ENCODE assay signal across 9 cellular contexts in the genomic region with DNA sequence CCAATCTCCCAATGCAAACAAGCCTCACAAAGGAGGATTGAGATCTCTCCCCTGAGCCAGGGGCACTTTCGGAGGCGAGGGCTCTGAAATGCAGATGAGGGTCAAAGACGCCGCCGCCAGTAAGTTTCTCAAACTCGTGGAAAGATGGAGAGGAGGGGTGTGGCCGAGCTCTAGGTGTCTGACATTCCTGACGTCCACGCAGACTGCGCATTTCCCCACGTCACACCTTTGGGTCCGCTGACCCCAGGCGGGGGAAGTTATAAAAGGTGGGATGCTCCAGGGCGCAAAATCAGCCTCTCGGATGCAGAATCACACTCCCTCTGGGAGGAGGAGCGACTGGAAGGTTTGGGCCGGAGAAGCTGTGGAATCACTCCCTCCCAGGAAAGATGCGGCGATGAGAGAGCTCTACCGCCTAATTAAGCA. TPM values are rescaled to one million over a fixed set of nuclear protein-coding genes. Genes with fewer than 3 reads are reported as not detected.
DNase-seq lines count a peak whose midpoint lies in the region; ATAC-seq and TF ChIP-seq lines count a peak whose summit lies in the region.
"Had no signal": no experiment of that assay in that cellular context is flagged by ENCODE, and none has a peak within 500 bp of the region (broad histone marks: within the 10 kb centered on the region; RNA-seq: fewer than 3 reads in every experiment).

No MANE protein-coding gene starts in this region.

- H3K9me2 ChIP-seq in GM23248 (ENCODE audit: insufficient read depth), result no peaks in the 10 kb centered on the region
- no peaks in the 10 kb centered on the region for H3K9me2 ChIP-seq in PC-9 (ENCODE audit: insufficient read depth)

- H3K4me1 ChIP-seq in GM23248 (ENCODE audit: insufficient read depth), result peaks cover 6% of the 10 kb centered on the region; the same call in 1 of the 2 replicates
- H3K4me1 ChIP-seq in PC-9 (replicated peaks; ENCODE audit: insufficient read depth), result peaks cover 15% of the 10 kb centered on the region
- peaks cover 6% of the 10 kb centered on the region for H3K4me1 ChIP-seq in fibroblast of lung (ENCODE audit: control insufficient read depth, extremely low read depth, insufficient read depth, low read length)
- peaks cover 37 to 42% of the 10 kb centered on the region in 2 donors for H3K4me1 ChIP-seq in gastrocnemius medialis

- H3K9me3 ChIP-seq in GM23248 (ENCODE audit: low read depth) (no peaks in the 10 kb centered on the region), PC-9 (ENCODE audit: insufficient read depth, low read depth) (no peaks in the 10 kb centered on the region), fibroblast of lung (ENCODE audit: control insufficient read depth, insufficient read depth, low read depth, low read length) (no peaks in the 10 kb centered on the region), gastrocnemius medialis (no peaks in the 10 kb centered on the region)
- H3K9me3 ChIP-seq: adrenal gland had no signal

- BruUV-seq in PC-9 (replicated peaks; lab: Mats Ljungman, UMichigan), result no TSS peak

- intact Hi-C loops in PC-9 (cut with micrococcal nuclease; ENCODE audit: unreplicated experiment), result no loop called here
- intact Hi-C loops in gastrocnemius medialis (cut with DNase I; ENCODE audit: low total_unique reads), result no loop called here

- H3K27me3 ChIP-seq in GM23248 (replicated peaks; ENCODE audit: insufficient read depth) (peaks cover 68% of the 10 kb centered on the region), PC-9 (ENCODE audit: insufficient read depth, low read depth) (peaks cover 61% of the 10 kb centered on the region), fibroblast of lung (ENCODE audit: control insufficient read depth, insufficient read depth, low read length) (peaks cover 69% of the 10 kb centered on the region), gastrocnemius medialis (peaks cover 48 to 66% (median 62%) of the 10 kb centered on the region in 3 donors)

- H4K20me1 ChIP-seq in GM23248 (ENCODE audit: insufficient read depth), result no peaks in the 10 kb centered on the region
- no peaks in the 10 kb centered on the region for H4K20me1 ChIP-seq in PC-9 (ENCODE audit: insufficient read depth)
- H4K20me1 ChIP-seq in fibroblast of lung (ENCODE audit: control insufficient read depth, extremely low read depth, insufficient read depth, low read length), result no peaks in the 10 kb centered on the region

- TF ChIP-seq POLR2A in gastrocnemius medialis (IDR thresholded peaks at IDR 0.05), result no peak

- in situ Hi-C loops in GM23248 (cut with MboI) (no loop called here), gastrocnemius medialis (cut with MboI; ENCODE audit: low sequenced_read_pairs in 4 of 4) (no loop called here)

- POLR2A ChIA-PET in PC-9 (lab: Charles Lee; ENCODE audit: unreplicated experiment), result interaction anchor here (0.7 kb wide), 1 partner anchor 11 kb away, joined by 3 read pairs; no protein-coding TSS in a partner anchor

- H3K4me3 ChIP-seq in GM23248 (peak overlapping the region; percentile 74), PC-9 (peak overlapping the region; percentile 78; the same call in 1 of the 2 replicates), fibroblast of lung (replicated peaks in 1 of 4; ENCODE audit: control extremely low read depth in 1 of 4, insufficient read depth in 1 of 4, low read depth in 3 of 4, low read length in 4 of 4) (peak overlapping the region; percentile 48 to 63 (median 56)), gastrocnemius medialis (peak overlapping the region; percentile 47 to 53 (median 52))

- H3K79me2 ChIP-seq in GM23248 (ENCODE audit: insufficient read depth), result no peaks in the 10 kb centered on the region
- H3K79me2 ChIP-seq in PC-9 (ENCODE audit: low read depth), result no peaks in the 10 kb centered on the region
- no peaks in the 10 kb centered on the region for H3K79me2 ChIP-seq in fibroblast of lung (ENCODE audit: control insufficient read depth, insufficient read depth, low read length)

- H3K9ac ChIP-seq in GM23248, result no peak overlapping the region
- no peak overlapping the region for H3K9ac ChIP-seq in fibroblast of lung (ENCODE audit: insufficient read depth, low read length)

- no peak overlapping the region for H3K27ac ChIP-seq in GM23248
- H3K27ac ChIP-seq in PC-9, result no peak overlapping the region
- no peak overlapping the region for H3K27ac ChIP-seq in fibroblast of lung (ENCODE audit: insufficient read depth, low read length)
- no peak overlapping the region for H3K27ac ChIP-seq in gastrocnemius medialis
- H3K27ac ChIP-seq: adrenal gland had no signal

- ATAC-seq in gastrocnemius medialis, result no peak
- ATAC-seq in HG03342 (IDR thresholded peaks at IDR 0.05; ENCODE audit: unreplicated experiment), result no peak

- CTCF ChIA-PET in PC-9 (lab: Charles Lee), result no interaction called here

- H3F3A ChIP-seq in GM23248 (ENCODE audit: insufficient read depth), result no peaks in the 10 kb centered on the region
- H3F3A ChIP-seq in PC-9 (ENCODE audit: insufficient read depth, low read depth), result peaks cover 12% of the 10 kb centered on the region; the same call in 1 of the 2 replicates

- H3K36me3 ChIP-seq in GM23248 (ENCODE audit: low read depth) (no peaks in the 10 kb centered on the region), PC-9 (ENCODE audit: low read depth) (no peaks in the 10 kb centered on the region), fibroblast of lung (ENCODE audit: control insufficient read depth, insufficient read depth, low read length) (no peaks in the 10 kb centered on the region), gastrocnemius medialis (no peaks in the 10 kb centered on the region)
- H3K36me3 ChIP-seq: adrenal gland had no signal

- no peak for TF ChIP-seq CTCF in PC-9 (conservative IDR thresholded peaks at IDR 0.05)
- no peak for TF ChIP-seq CTCF in fibroblast of lung (conservative IDR thresholded peaks at IDR 0.05 in 1 of 2, IDR thresholded peaks at IDR 0.05 in 1 of 2; ENCODE audit: low read depth in 1 of 2, low read length in 2 of 2)
- TF ChIP-seq CTCF in gastrocnemius medialis (IDR thresholded peaks at IDR 0.05 in 4 of 5, conservative IDR thresholded peaks at IDR 0.05 in 1 of 5), result no peak

- WGBS in GM23248 (ENCODE audit: low coverage in 1 of 2, low lambda C conversion rate in 2 of 2, missing lambda C conversion rate in 2 of 2), 2 experiments, result 1 to 2% methylated on average over 20 of the region's 20 CpGs

- DNase-seq in GM23248 (peak; percentile 31), PC-9 (no peak), fibroblast of lung (ENCODE audit: low read depth in 2 of 2) (peak in 1 of 2 donors; percentile 1), gastrocnemius medialis (no peak), NCI-H2227 (lab: John Stamatoyannopoulos, UW; ENCODE audit: unreplicated experiment) (no peak), mucosa of gallbladder (ENCODE audit: low spot score) (no peak)
- no peak for DNase-seq in stimulated activated CD4-positive, alpha-beta T cell treated with anti-CD3 and anti-CD28 coated beads, Interleukin-15, amount 100 ng/mL, for 24 hours

- H3K4me2 ChIP-seq in GM23248 (ENCODE audit: unreplicated experiment), result peak overlapping the region; percentile 89
- peak overlapping the region; percentile 98 for H3K4me2 ChIP-seq in PC-9
- peak overlapping the region; percentile 95 for H3K4me2 ChIP-seq in fibroblast of lung (ENCODE audit: extremely low read depth, insufficient read depth, low read length)

- H2AFZ ChIP-seq in GM23248 (peak overlapping the region; percentile 93), PC-9 (0 out of 2 replicates have a peak overlapping the region, but pooled peaks have one; percentile 91), fibroblast of lung (ENCODE audit: low read length) (peak overlapping the region; percentile 59)

RNA-seq across cellular contexts. Expression of gene COL2A1, which starts 2.1 kb away (rescaled TPM):
- not detected in 2 replicates for total RNA-seq in GM23248 (2014; rRNA removed; shearing (Covaris generic))
- not detected in 2 replicates for polyA plus RNA-seq in GM23248 (2016; fragmentation: Nextera tagmentation; extraction: Ambion mirVana)
- total RNA-seq in PC-9 (2021), result not detected in 2 replicates
- not detected in 2 replicates for total RNA-seq in fibroblast of lung
- not detected in 2 replicates for polyA plus RNA-seq in fibroblast of lung
- polyA plus RNA-seq in fibroblast of lung (2012), result not detected in 2 replicates
- not detected in 2 replicates for polyA minus RNA-seq in fibroblast of lung (ENCODE audit: low replicate concordance)
- not detected for total RNA-seq in gastrocnemius medialis
- total RNA-seq in mucosa of gallbladder, result 0.09 TPM

RNA-seq across cellular contexts. Expression of gene TMEM106C, which starts 38.8 kb away (rescaled TPM):
- total RNA-seq in GM23248 (2014; rRNA removed; shearing (Covaris generic)), result 57.5 and 79.8 TPM in 2 replicates
- polyA plus RNA-seq in GM23248 (2016; fragmentation: Nextera tagmentation; extraction: Ambion mirVana) (69.4 and 70.4 TPM in 2 replicates), fibroblast of lung (85.0 and 166 TPM in 2 replicates)
- total RNA-seq in PC-9 (2021) (99.4 and 100 TPM in 2 replicates), fibroblast of lung (56.5 and 91.7 TPM in 2 replicates), gastrocnemius medialis (10 to 100 TPM; 11.8 to 27.1 (median 24.8) TPM), mucosa of gallbladder (101 TPM)
- 42.0 and 83.4 TPM in 2 replicates for polyA plus RNA-seq in fibroblast of lung (2012)
- 100 and 143 TPM in 2 replicates for polyA minus RNA-seq in fibroblast of lung (ENCODE audit: low replicate concordance)
